Comparison of ENCODE assay signal across 26 cellular contexts in genomic region chr1:35407743-35408142, GRCh38.
DNase-seq lines count a peak whose midpoint lies in the region; ATAC-seq, FAIRE-seq and TF ChIP-seq lines count a peak whose summit lies in the region.
"Had no signal": no experiment of that assay in that cellular context is flagged by ENCODE, and none has a peak within 500 bp of the region (broad histone marks: within the 10 kb centered on the region; RNA-seq: fewer than 3 reads in every experiment).

No MANE protein-coding gene starts in this region.

- TF ChIP-seq POLR2A in HepG2 (IDR thresholded peaks at IDR 0.05; ENCODE audit: insufficient read depth in 1 of 2, low read depth in 2 of 2, low read length in 2 of 2) = no peak

- no peaks in the 10 kb centered on the region for H3K27me3 ChIP-seq in liver (ENCODE audit: control insufficient read depth in 4 of 4, insufficient read depth in 4 of 4, low read length in 3 of 4)
- no peaks in the 10 kb centered on the region for H3K27me3 ChIP-seq in HepG2 (ENCODE audit: control insufficient read depth in 1 of 2, insufficient read depth in 2 of 2, low read length in 2 of 2)
- no peaks in the 10 kb centered on the region for H3K27me3 ChIP-seq in heart right ventricle
- H3K27me3 ChIP-seq: BE2C; BLaER1 treated with 17β-estradiol and CSF1 and Interleukin-3, amounts not matched to agents 10 nM and 100 nM had no signal

- H3K27ac Mint-ChIP-seq in activated T-helper 1 cell treated with anti-CD3 and anti-CD28 coated beads, Interleukin-12 subunit alpha, Interleukin-12 subunit beta, Interleukin-2, Interleukin-4 antibody, amounts not matched to agents 30 ng/mL and 10 ng/mL and 1 ng/mL, durations not matched to agents 14 hours and 24 hours and 36 hours = peak overlapping the region; percentile 42
- H3K27ac Mint-ChIP-seq: CD14-positive monocyte; CD4-positive, alpha-beta T cell; CD8-positive, alpha-beta memory T cell; H9; HFFc6 had no signal

- WGBS in liver = 42% methylated on average over 4 of the region's 4 CpGs
- WGBS in HepG2 (ENCODE audit: low lambda C conversion rate) = 96% methylated on average over 4 of the region's 4 CpGs
- 94 to 99% methylated on average over 4 of the region's 4 CpGs for WGBS in heart right ventricle, 2 donors

- H3K4me3 ChIP-seq in liver (ENCODE audit: low read depth in 1 of 3, low read length in 3 of 3) (no peak overlapping the region), HepG2 (replicated peaks in 1 of 3; ENCODE audit: insufficient read depth in 1 of 3, low read depth in 2 of 3, low read length in 3 of 3) (no peak overlapping the region), heart right ventricle (no peak overlapping the region)
- H3K4me3 ChIP-seq: A549; BLaER1 treated with 17β-estradiol and CSF1 and Interleukin-3, amounts not matched to agents 10 nM and 100 nM; GM12878; GM23248 had no signal

- ATAC-seq in HepG2 (no peak), left lobe of liver (peak; percentile 94), heart right ventricle (no peak), HG03571 (IDR thresholded peaks at IDR 0.05; ENCODE audit: unreplicated experiment) (no peak)
- ATAC-seq: A549, GM12878 had no signal

- H3K9ac ChIP-seq in liver (ENCODE audit: low read depth in 1 of 2, low read length in 2 of 2) = no peak overlapping the region
- no peak overlapping the region for H3K9ac ChIP-seq in HepG2 (ENCODE audit: insufficient read depth, low read depth, low read length)
- H3K9ac ChIP-seq: BLaER1 treated with 17β-estradiol and CSF1 and Interleukin-3, amounts not matched to agents 10 nM and 100 nM; GM23248 had no signal

- no peaks in the 10 kb centered on the region for H3K4me1 Mint-ChIP-seq in activated T-helper 1 cell treated with anti-CD3 and anti-CD28 coated beads, Interleukin-12 subunit alpha, Interleukin-12 subunit beta, Interleukin-2, Interleukin-4 antibody, amounts not matched to agents 30 ng/mL and 10 ng/mL and 1 ng/mL, durations not matched to agents 14 hours and 24 hours and 36 hours (ENCODE audit: low read depth)
- H3K4me1 Mint-ChIP-seq: CD8-positive, alpha-beta memory T cell had no signal

- TF ChIP-seq EP300 in HepG2 (IDR thresholded peaks at IDR 0.05; ENCODE audit: low read depth in 2 of 2, low read length in 2 of 2) (no peak), HepG2 (CRISPR knock-in tag; IDR thresholded peaks at IDR 0.05; ENCODE audit: borderline replicate concordance) (no peak)

- no peak overlapping the region for H3K4me3 Mint-ChIP-seq in activated T-helper 1 cell treated with anti-CD3 and anti-CD28 coated beads, Interleukin-12 subunit alpha, Interleukin-12 subunit beta, Interleukin-2, Interleukin-4 antibody, amounts not matched to agents 30 ng/mL and 10 ng/mL and 1 ng/mL, durations not matched to agents 14 hours and 24 hours and 36 hours
- H3K4me3 Mint-ChIP-seq: CD14-positive monocyte; CD4-positive, alpha-beta T cell; CD8-positive, alpha-beta memory T cell; H9; HFFc6 had no signal

- H3K27me3 Mint-ChIP-seq in activated T-helper 1 cell treated with anti-CD3 and anti-CD28 coated beads, Interleukin-12 subunit alpha, Interleukin-12 subunit beta, Interleukin-2, Interleukin-4 antibody, amounts not matched to agents 30 ng/mL and 10 ng/mL and 1 ng/mL, durations not matched to agents 14 hours and 24 hours and 36 hours (ENCODE audit: insufficient read depth) = no peaks in the 10 kb centered on the region
- H3K27me3 Mint-ChIP-seq: CD4-positive, alpha-beta T cell had no signal

- no peaks in the 10 kb centered on the region for H3K79me2 ChIP-seq in HepG2 (ENCODE audit: insufficient read depth, low read length)

- no peak overlapping the region for H3K4me2 ChIP-seq in HepG2 (ENCODE audit: low read depth, low read length)
- H3K4me2 ChIP-seq: A549; BLaER1 treated with 17β-estradiol and CSF1 and Interleukin-3, amounts not matched to agents 10 nM and 100 nM had no signal

- H3K4me1 ChIP-seq in liver (ENCODE audit: control insufficient read depth in 4 of 4, insufficient read depth in 4 of 4, low read length in 3 of 4) (peaks cover 0 to 14% (median 7%) of the 10 kb centered on the region in 4 donors), HepG2 (ENCODE audit: insufficient read depth, low read length) (no peaks in the 10 kb centered on the region), heart right ventricle (no peaks in the 10 kb centered on the region)
- H3K4me1 ChIP-seq: A549, BE2C had no signal

- FAIRE-seq in HepG2 (lab: Jason Lieb, UNC) = no peak
- FAIRE-seq: A549, GM12878, GM19239, H1 had no signal

- H3K36me3 ChIP-seq in liver (ENCODE audit: control insufficient read depth in 4 of 4, insufficient read depth in 3 of 4, low read depth in 1 of 4, low read length in 3 of 4) = peaks cover 0 to 17% (median 9%) of the 10 kb centered on the region in 4 donors
- peaks cover 8 to 41% of the 10 kb centered on the region in 2 experiments for H3K36me3 ChIP-seq in HepG2 (replicated peaks in 1 of 2; ENCODE audit: control insufficient read depth in 1 of 2, insufficient read depth in 2 of 2, low read length in 2 of 2)
- peaks cover 0 to 100% (median 62%) of the 10 kb centered on the region in 9 donors for H3K36me3 ChIP-seq in heart right ventricle

- TF ChIP-seq CTCF in liver (IDR thresholded peaks at IDR 0.05; ENCODE audit: low read depth, low read length, missing input control) (no peak), HepG2 (CRISPR knock-in tag; IDR thresholded peaks at IDR 0.05) (no peak), heart right ventricle (IDR thresholded peaks at IDR 0.05) (no peak)

- H3K9me3 Mint-ChIP-seq in activated T-helper 1 cell treated with anti-CD3 and anti-CD28 coated beads, Interleukin-12 subunit alpha, Interleukin-12 subunit beta, Interleukin-2, Interleukin-4 antibody, amounts not matched to agents 30 ng/mL and 10 ng/mL and 1 ng/mL, durations not matched to agents 14 hours and 24 hours and 36 hours = no peaks in the 10 kb centered on the region
- H3K9me3 Mint-ChIP-seq: CD14-positive monocyte; CD4-positive, alpha-beta T cell; CD8-positive, alpha-beta memory T cell; HFFc6 had no signal

- POLR2A ChIA-PET in HepG2 (lab: Yijun Ruan, JAX) = no interaction called here

- no peaks in the 10 kb centered on the region for H4K20me1 ChIP-seq in HepG2 (ENCODE audit: insufficient read depth, low read length)
- H4K20me1 ChIP-seq: BLaER1 treated with 17β-estradiol and CSF1 and Interleukin-3, amounts not matched to agents 10 nM and 100 nM had no signal

- peak; percentile 22 to 28 for TF ChIP-seq RAD21 in liver (IDR thresholded peaks at IDR 0.05)
- no peak for TF ChIP-seq RAD21 in HepG2 (CRISPR knock-in tag; IDR thresholded peaks at IDR 0.05)

- peaks cover 39% of the 10 kb centered on the region for H3K36me3 Mint-ChIP-seq in activated T-helper 1 cell treated with anti-CD3 and anti-CD28 coated beads, Interleukin-12 subunit alpha, Interleukin-12 subunit beta, Interleukin-2, Interleukin-4 antibody, amounts not matched to agents 30 ng/mL and 10 ng/mL and 1 ng/mL, durations not matched to agents 14 hours and 24 hours and 36 hours (ENCODE audit: low read depth)

- no peaks in the 10 kb centered on the region for H3K9me3 ChIP-seq in liver (ENCODE audit: control insufficient read depth in 4 of 4, low read length in 3 of 4)
- no peaks in the 10 kb centered on the region for H3K9me3 ChIP-seq in HepG2 (ENCODE audit: low read length)
- peaks cover 0 to 6% (median 0%) of the 10 kb centered on the region in 11 donors for H3K9me3 ChIP-seq in heart right ventricle
- H3K9me3 ChIP-seq: A549, BE2C had no signal

- no peak overlapping the region for H2AFZ ChIP-seq in HepG2 (ENCODE audit: low read length)
- H2AFZ ChIP-seq: GM23248 had no signal

- DNase-seq in HepG2 (ENCODE audit: low spot score) (no peak), left lobe of liver (ENCODE audit: low spot score) (no peak), heart right ventricle (no peak)
- no peak for DNase-seq in activated T-helper 1 cell treated with anti-CD3 and anti-CD28 coated beads, Interleukin-12 subunit alpha, Interleukin-12 subunit beta, Interleukin-2, Interleukin-4 antibody, amounts not matched to agents 30 ng/mL and 10 ng/mL and 1 ng/mL, durations not matched to agents 14 hours and 24 hours and 36 hours (ENCODE audit: low spot score)
- no peak for DNase-seq in stimulated activated CD4-positive, alpha-beta T cell treated with anti-CD3 and anti-CD28 coated beads, Interleukin-4, amount 100 ng/mL, for 24 hours
- DNase-seq: 8988T; ACHN; AML-193; BE2C; CD4-positive, alpha-beta T cell; CD8-positive, alpha-beta memory T cell; DMS 273 treated with DMSO at 0.1 percent for 48 hours; DMS79; EL; GDM1; GM23248; H9; HFFc6 had no signal

- intact Hi-C loops in HepG2 (cut with micrococcal nuclease; ENCODE audit: unreplicated experiment) = no loop called here
- intact Hi-C loops in activated T-helper 1 cell treated with anti-CD3 and anti-CD28 coated beads, Interleukin-12 subunit alpha, Interleukin-12 subunit beta, Interleukin-2, Interleukin-4 antibody, amounts not matched to agents 30 ng/mL and 10 ng/mL and 1 ng/mL, durations not matched to agents 14 hours and 24 hours and 36 hours (cut with micrococcal nuclease) = no loop called here
- intact Hi-C loops in heart right ventricle (cut with DNase I) = no loop called here

- in situ Hi-C loops in HepG2 (cut with HindIII; ENCODE audit: extremely low pct_ligation_motif_present, low pct_unique_long_range_greater_than_20kb) = no loop called here

- CTCF ChIA-PET in HepG2 (lab: Yijun Ruan, JAX; ENCODE audit: low intra/inter-chr PET ratio, low total read pairs) = no interaction called here

- H3K27ac ChIP-seq in liver (ENCODE audit: low read depth in 1 of 2, low read length in 2 of 2) = no peak overlapping the region
- H3K27ac ChIP-seq in HepG2 (ENCODE audit: extremely low read length, insufficient read depth, low read length) = no peak overlapping the region
- H3K27ac ChIP-seq in heart right ventricle = no peak overlapping the region
- H3K27ac ChIP-seq: A549; BLaER1 treated with 17β-estradiol and CSF1 and Interleukin-3, amounts not matched to agents 10 nM and 100 nM; GM23248 had no signal

- no TSS peak for BruUV-seq in HepG2 (replicated peaks; lab: Mats Ljungman, UMichigan)

TF ChIP-seq in liver, 16 proteins besides CTCF, POLR2A, EP300 and RAD21:
- TF ChIP-seq JUND (IDR thresholded peaks at IDR 0.05) (no peak), FOXA2 (IDR thresholded peaks at IDR 0.05) (peak; percentile 59), HNF4A (conservative IDR thresholded peaks at IDR 0.05) (peak; percentile 16 to 30), SP1 (IDR thresholded peaks at IDR 0.05) (peak; percentile 36), YY1 (IDR thresholded peaks at IDR 0.05) (no peak)

TF ChIP-seq in HepG2, 621 proteins besides CTCF, POLR2A, EP300 and RAD21 (continues in another document):
- TF ChIP-seq ZNF776 (CRISPR knock-in tag; IDR thresholded peaks at IDR 0.05) = no peak
- no peak for TF ChIP-seq ZNF180 (CRISPR knock-in tag; IDR thresholded peaks at IDR 0.05; ENCODE audit: borderline replicate concordance, low read depth)
- no peak for TF ChIP-seq ZNF275 (CRISPR knock-in tag; IDR thresholded peaks at IDR 0.05; ENCODE audit: borderline replicate concordance)
